15 cellular contexts compared by ENCODE assay signal in genomic region chr12:11657511-11657910, GRCh38. TPM values are rescaled to one million over a fixed set of nuclear protein-coding genes. Genes with fewer than 3 reads are reported as not detected.
DNase-seq lines count a peak whose midpoint lies in the region; ATAC-seq and TF ChIP-seq lines count a peak whose summit lies in the region.
"Had no signal": no experiment of that assay in that cellular context is flagged by ENCODE, and none has a peak within 500 bp of the region (broad histone marks: within the 10 kb centered on the region; RNA-seq: fewer than 3 reads in every experiment).

No MANE protein-coding gene starts in this region.

- H3K36me3 ChIP-seq in smooth muscle cell (ENCODE audit: low read depth): no peaks in the 10 kb centered on the region

- peak overlapping the region; percentile 64 for H3K4me2 ChIP-seq in smooth muscle cell

- H3F3A ChIP-seq in smooth muscle cell (ENCODE audit: low read depth): peaks cover 19% of the 10 kb centered on the region

- no peak overlapping the region for H3K27ac Mint-ChIP-seq in activated CD4-positive, alpha-beta T cell treated with anti-CD3 and anti-CD28 coated beads for 36 hours

- peaks cover 43% of the 10 kb centered on the region for H3K36me3 Mint-ChIP-seq in activated CD4-positive, alpha-beta T cell treated with anti-CD3 and anti-CD28 coated beads for 36 hours (ENCODE audit: low read depth)

- H3K4me3 ChIP-seq in smooth muscle cell: no peak overlapping the region
- H3K4me3 ChIP-seq: testis had no signal

- no peaks in the 10 kb centered on the region for H3K9me3 ChIP-seq in smooth muscle cell (replicated peaks; ENCODE audit: low read depth)
- H3K9me3 ChIP-seq: SK-N-SH, testis had no signal

- no peaks in the 10 kb centered on the region for H3K9me3 Mint-ChIP-seq in activated CD4-positive, alpha-beta T cell treated with anti-CD3 and anti-CD28 coated beads for 36 hours (ENCODE audit: low read depth)

- H3K4me1 Mint-ChIP-seq in activated CD4-positive, alpha-beta T cell treated with anti-CD3 and anti-CD28 coated beads for 36 hours: peaks cover 93% of the 10 kb centered on the region

- H4K20me1 ChIP-seq in smooth muscle cell (ENCODE audit: low read depth): peaks cover 11% of the 10 kb centered on the region

- peaks cover 90% of the 10 kb centered on the region for H3K79me2 ChIP-seq in smooth muscle cell (ENCODE audit: low read depth)

- no peak overlapping the region for H3K9ac ChIP-seq in smooth muscle cell (ENCODE audit: low read depth)
- H3K9ac ChIP-seq: SK-N-SH had no signal

- ATAC-seq in activated CD4-positive, alpha-beta T cell treated with anti-CD3 and anti-CD28 coated beads for 36 hours: no peak
- no peak for ATAC-seq in HG02884 (IDR thresholded peaks at IDR 0.05; ENCODE audit: unreplicated experiment)
- no peak for ATAC-seq in left lobe of liver
- ATAC-seq: right cardiac atrium had no signal

- POLR2A ChIA-PET in activated CD4-positive, alpha-beta T cell treated with anti-CD3 and anti-CD28 coated beads for 36 hours (lab: Charles Lee): interaction anchor here (0.5 kb wide), 1 partner anchor 56 kb away, joined by 3 read pairs; no protein-coding TSS in a partner anchor

- TF ChIP-seq CTCF in smooth muscle cell (IDR thresholded peaks at IDR 0.05; ENCODE audit: borderline replicate concordance, insufficient read depth, poor library complexity, severe bottlenecking): no peak

- no peaks in the 10 kb centered on the region for H3K27me3 ChIP-seq in smooth muscle cell (ENCODE audit: low read depth)
- H3K27me3 ChIP-seq: testis had no signal

- DNase-seq in activated CD4-positive, alpha-beta T cell treated with anti-CD3 and anti-CD28 coated beads for 36 hours: peak; percentile 27
- no peak for DNase-seq in activated CD4-positive, alpha-beta T cell treated with anti-CD3 and anti-CD28 coated beads, Interleukin-2, amount 50 U/mL, for 4 hours
- DNase-seq in NCI-H226 (peak; percentile 20), epithelial cell of prostate (ENCODE audit: low read depth, low spot score) (no peak), smooth muscle cell (lab: John Stamatoyannopoulos, UW; ENCODE audit: unreplicated experiment) (no peak), left lobe of liver (ENCODE audit: low spot score) (no peak)
- DNase-seq in stimulated activated naive CD4-positive, alpha-beta T cell (lab: John Stamatoyannopoulos, UW): no peak
- DNase-seq: activated naive CD4-positive, alpha-beta T cell treated with anti-CD3 and anti-CD28 coated beads, Interleukin-2, amount 50 U/mL, for 16 hours; effector memory CD4-positive, alpha-beta T cell; MV-4-11; right cardiac atrium; SK-N-SH; stimulated activated CD4-positive, alpha-beta T cell treated with anti-CD3 and anti-CD28 coated beads, Interleukin-1b, Interleukin-23, amount 100 ng/mL, for 48 hours; testis had no signal

- 71% methylated on average over 6 of the region's 6 CpGs for WGBS in smooth muscle cell (ENCODE audit: low lambda C conversion rate)

- H2AFZ ChIP-seq in smooth muscle cell (ENCODE audit: low read depth): no peak overlapping the region

- CTCF ChIA-PET in activated CD4-positive, alpha-beta T cell treated with anti-CD3 and anti-CD28 coated beads for 36 hours (lab: Charles Lee): interaction anchor here (0.6 to 1.2 kb wide), 5 partner anchors 22 to 376 kb away, joined by 3 to 5 read pairs (median 3); no protein-coding TSS in a partner anchor

- intact Hi-C loops in activated CD4-positive, alpha-beta T cell treated with anti-CD3 and anti-CD28 coated beads for 36 hours (cut with DNase I, micrococcal nuclease): loop anchor here in 1 of 2 experiments (10.0 kb wide), 1 partner anchor 1983 kb away; no protein-coding TSS in a partner anchor

- no peaks in the 10 kb centered on the region for H3K27me3 Mint-ChIP-seq in activated CD4-positive, alpha-beta T cell treated with anti-CD3 and anti-CD28 coated beads for 36 hours

- H3K4me1 ChIP-seq in smooth muscle cell (ENCODE audit: low read depth): peaks cover 32% of the 10 kb centered on the region

- H3K27ac ChIP-seq in epithelial cell of prostate (peak overlapping the region; percentile 26), smooth muscle cell (ENCODE audit: low read depth) (peak overlapping the region; percentile 96)
- H3K27ac ChIP-seq: testis had no signal

- no peak overlapping the region for H3K4me3 Mint-ChIP-seq in activated CD4-positive, alpha-beta T cell treated with anti-CD3 and anti-CD28 coated beads for 36 hours

RNA-seq across cellular contexts. Expression of gene ETV6, which starts 8.0 kb away (rescaled TPM):
- total RNA-seq in activated CD4-positive, alpha-beta T cell treated with anti-CD3 and anti-CD28 coated beads for 36 hours: 10 to 100 TPM; 53.5 to 56.7 TPM
- 21.9 and 23.8 TPM in 2 replicates for total RNA-seq in smooth muscle cell
- 11.5 and 19.8 TPM in 2 replicates for polyA plus RNA-seq in smooth muscle cell
- total RNA-seq in left lobe of liver: 10.8 TPM

Comparison
In these comparisons a context has a peak if more than half of its experiments do, and no peak if none do; other contexts are left out.
1. DNase-seq: peak in activated CD4-positive, alpha-beta T cell treated with anti-CD3 and anti-CD28 coated beads for 36 hours (single experiment) and NCI-H226 (single experiment); none in activated CD4-positive, alpha-beta T cell treated with anti-CD3 and anti-CD28 coated beads, Interleukin-2, amount 50 U/mL, for 4 hours (0 of 2), epithelial cell of prostate (single experiment), smooth muscle cell (single experiment), stimulated activated naive CD4-positive, alpha-beta T cell (0 of 6) and left lobe of liver (single experiment).